18 cellular contexts compared by ENCODE assay signal in genomic region chr3:140050396-140050795, GRCh38.
DNase-seq lines count a peak whose midpoint lies in the region; ATAC-seq and TF ChIP-seq lines count a peak whose summit lies in the region.
"Had no signal": no experiment of that assay in that cellular context is flagged by ENCODE, and none has a peak within 500 bp of the region (broad histone marks: within the 10 kb centered on the region; RNA-seq: fewer than 3 reads in every experiment).

No MANE protein-coding gene starts in this region.

- no peak overlapping the region for H4K91ac ChIP-seq in neuronal stem cell (ENCODE audit: low read depth, low read length, poor library complexity)

- H3K4ac ChIP-seq in neuronal stem cell (ENCODE audit: low read length), result no peak overlapping the region

- no peak overlapping the region for H3K4me3 Mint-ChIP-seq in endodermal cell
- H3K4me3 Mint-ChIP-seq in chondrocyte (ENCODE audit: unreplicated experiment), result no peak overlapping the region
- H3K4me3 Mint-ChIP-seq: B cell; CD4-positive, CD25-positive, alpha-beta regulatory T cell; CD8-positive, alpha-beta T cell had no signal

- peak overlapping the region; percentile 62 for H2AFZ ChIP-seq in neuronal stem cell (ENCODE audit: low read length)

- H3K4me3 ChIP-seq in endodermal cell (ENCODE audit: low read length) (no peak overlapping the region), neuronal stem cell (ENCODE audit: low read length in 2 of 2) (no peak overlapping the region)
- H3K4me3 ChIP-seq: BLaER1 had no signal

- no peak overlapping the region for H2BK5ac ChIP-seq in neuronal stem cell (ENCODE audit: low read length)

- H3K14ac ChIP-seq in neuronal stem cell (ENCODE audit: low read length), result no peak overlapping the region

- H3K9me3 ChIP-seq in endodermal cell (ENCODE audit: control insufficient read depth, low read length) (no peaks in the 10 kb centered on the region), neuronal stem cell (replicated peaks in 1 of 2; ENCODE audit: control insufficient read depth in 2 of 2, insufficient read depth in 1 of 2, low read depth in 1 of 2, low read length in 2 of 2) (peaks cover 0 to 2% of the 10 kb centered on the region in 2 donors)
- H3K9me3 ChIP-seq: BLaER1, Caco-2 had no signal

- H3K27ac Mint-ChIP-seq in endodermal cell, result no peak overlapping the region
- H3K27ac Mint-ChIP-seq in chondrocyte (ENCODE audit: unreplicated experiment), result no peak overlapping the region
- H3K27ac Mint-ChIP-seq: B cell; CD4-positive, CD25-positive, alpha-beta regulatory T cell; CD8-positive, alpha-beta T cell had no signal

- no peak overlapping the region for H4K8ac ChIP-seq in neuronal stem cell (ENCODE audit: low read depth, low read length)

- no peaks in the 10 kb centered on the region for H3K36me3 ChIP-seq in endodermal cell (ENCODE audit: control insufficient read depth, insufficient read depth, low read length)
- H3K36me3 ChIP-seq in neuronal stem cell (replicated peaks in 1 of 2; ENCODE audit: control insufficient read depth in 2 of 2, insufficient read depth in 2 of 2, low read length in 2 of 2), result no peaks in the 10 kb centered on the region
- H3K36me3 ChIP-seq: BLaER1 had no signal

- no peak overlapping the region for H2BK15ac ChIP-seq in neuronal stem cell (ENCODE audit: low read length)

- no peak overlapping the region for H2AK5ac ChIP-seq in neuronal stem cell (ENCODE audit: low read depth, low read length)

- no peak overlapping the region for H2BK12ac ChIP-seq in neuronal stem cell (ENCODE audit: low read length)

- H3K27ac ChIP-seq in endodermal cell (ENCODE audit: low read depth, low read length), result peak overlapping the region; percentile 25
- H3K27ac ChIP-seq in neuronal stem cell (replicated peaks; ENCODE audit: low read length), result no peak overlapping the region
- H3K27ac ChIP-seq: 22Rv1, BLaER1, C4-2B had no signal

- ATAC-seq in GM18519 (IDR thresholded peaks at IDR 0.05; ENCODE audit: low FRiP score, unreplicated experiment), result no peak
- ATAC-seq: CD8-positive, alpha-beta T cell had no signal

- no peaks in the 10 kb centered on the region for H3K79me1 ChIP-seq in neuronal stem cell (ENCODE audit: low read depth, low read length)

- H3K27me3 Mint-ChIP-seq in endodermal cell (ENCODE audit: insufficient read depth) (peaks cover 64% of the 10 kb centered on the region), chondrocyte (ENCODE audit: low read depth) (no peaks in the 10 kb centered on the region)

- H3K4me2 ChIP-seq in neuronal stem cell (ENCODE audit: insufficient read depth, low read length, poor library complexity, severe bottlenecking), result no peak overlapping the region
- H3K4me2 ChIP-seq: BLaER1 had no signal

- H3K27me3 ChIP-seq in endodermal cell (ENCODE audit: control insufficient read depth, insufficient read depth, low read length, poor library complexity, severe bottlenecking), result peaks cover 66% of the 10 kb centered on the region
- no peaks in the 10 kb centered on the region for H3K27me3 ChIP-seq in neuronal stem cell (ENCODE audit: control insufficient read depth in 3 of 3, insufficient read depth in 3 of 3, low read depth in 1 of 3, low read length in 3 of 3)
- H3K27me3 ChIP-seq: BLaER1 had no signal

- TF ChIP-seq CTCF in endodermal cell (conservative IDR thresholded peaks at IDR 0.05) (no peak), chondrocyte (IDR thresholded peaks at IDR 0.05) (no peak)

- no peak overlapping the region for H3K18ac ChIP-seq in neuronal stem cell (ENCODE audit: low read length)

- WGBS in endodermal cell (ENCODE audit: insufficient coverage in 1 of 2, insufficient read length in 1 of 2), 2 experiments, result 90 to 100% methylated on average over 1 of the region's 1 CpG
- WGBS in neuronal stem cell (ENCODE audit: extremely low coverage in 2 of 2, insufficient read length in 2 of 2, insufficient replicate concordance in 1 of 2), 2 donors, result no CpG with 5 or more reads among the region's 1 CpG

- H3K4me1 ChIP-seq in endodermal cell (ENCODE audit: control insufficient read depth, insufficient read depth, low read length) (peaks cover 19% of the 10 kb centered on the region), neuronal stem cell (ENCODE audit: control insufficient read depth in 2 of 2, insufficient read depth in 1 of 2, low read depth in 1 of 2, low read length in 2 of 2) (peaks cover 8% of the 10 kb centered on the region in 2 donors)
- H3K4me1 ChIP-seq: BLaER1 had no signal

- H3K23ac ChIP-seq in neuronal stem cell (ENCODE audit: low read depth, low read length, poor library complexity), result no peak overlapping the region

- no peak overlapping the region for H2BK120ac ChIP-seq in neuronal stem cell (ENCODE audit: low read depth, low read length)

- H3K4me1 Mint-ChIP-seq in endodermal cell (peaks cover 27% of the 10 kb centered on the region), chondrocyte (ENCODE audit: low read depth) (peaks cover 7% of the 10 kb centered on the region)
- H3K4me1 Mint-ChIP-seq: B cell; CD4-positive, CD25-positive, alpha-beta regulatory T cell had no signal

- DNase-seq in DMS53 (lab: John Stamatoyannopoulos, UW), result peak; percentile 42
- DNase-seq in DMS53 treated with DMSO at 0.1 percent for 48 hours (lab: John Stamatoyannopoulos, UW; ENCODE audit: unreplicated experiment), result no peak
- DNase-seq in endodermal cell, result no peak
- DNase-seq in neuronal stem cell (ENCODE audit: low spot score), result no peak
- DNase-seq in chondrocyte (ENCODE audit: low spot score), result no peak
- DNase-seq in mucosa of gallbladder (ENCODE audit: low spot score), result no peak
- DNase-seq: Caco-2; CD4-positive, CD25-positive, alpha-beta regulatory T cell; CD8-positive, alpha-beta T cell; DMS79 treated with DMSO at 0.1 percent for 48 hours; GF-D8; H7; HCEC 1CT had no signal

- H3K9me3 Mint-ChIP-seq in endodermal cell (no peaks in the 10 kb centered on the region), chondrocyte (ENCODE audit: low read depth) (no peaks in the 10 kb centered on the region)
- H3K9me3 Mint-ChIP-seq: CD8-positive, alpha-beta T cell had no signal

- H3K9ac ChIP-seq in endodermal cell (ENCODE audit: extremely low read depth, low read length, poor library complexity, severe bottlenecking) (no peak overlapping the region), neuronal stem cell (ENCODE audit: low read depth, low read length, poor library complexity) (no peak overlapping the region)
- H3K9ac ChIP-seq: BLaER1 had no signal

- H3K36me3 Mint-ChIP-seq in endodermal cell (ENCODE audit: low read depth) (no peaks in the 10 kb centered on the region), chondrocyte (ENCODE audit: low read depth) (peaks cover 3% of the 10 kb centered on the region)
- H3K36me3 Mint-ChIP-seq: CD4-positive, CD25-positive, alpha-beta regulatory T cell; CD8-positive, alpha-beta T cell had no signal
